8 cellular contexts compared by ENCODE assay signal in the genomic region with DNA sequence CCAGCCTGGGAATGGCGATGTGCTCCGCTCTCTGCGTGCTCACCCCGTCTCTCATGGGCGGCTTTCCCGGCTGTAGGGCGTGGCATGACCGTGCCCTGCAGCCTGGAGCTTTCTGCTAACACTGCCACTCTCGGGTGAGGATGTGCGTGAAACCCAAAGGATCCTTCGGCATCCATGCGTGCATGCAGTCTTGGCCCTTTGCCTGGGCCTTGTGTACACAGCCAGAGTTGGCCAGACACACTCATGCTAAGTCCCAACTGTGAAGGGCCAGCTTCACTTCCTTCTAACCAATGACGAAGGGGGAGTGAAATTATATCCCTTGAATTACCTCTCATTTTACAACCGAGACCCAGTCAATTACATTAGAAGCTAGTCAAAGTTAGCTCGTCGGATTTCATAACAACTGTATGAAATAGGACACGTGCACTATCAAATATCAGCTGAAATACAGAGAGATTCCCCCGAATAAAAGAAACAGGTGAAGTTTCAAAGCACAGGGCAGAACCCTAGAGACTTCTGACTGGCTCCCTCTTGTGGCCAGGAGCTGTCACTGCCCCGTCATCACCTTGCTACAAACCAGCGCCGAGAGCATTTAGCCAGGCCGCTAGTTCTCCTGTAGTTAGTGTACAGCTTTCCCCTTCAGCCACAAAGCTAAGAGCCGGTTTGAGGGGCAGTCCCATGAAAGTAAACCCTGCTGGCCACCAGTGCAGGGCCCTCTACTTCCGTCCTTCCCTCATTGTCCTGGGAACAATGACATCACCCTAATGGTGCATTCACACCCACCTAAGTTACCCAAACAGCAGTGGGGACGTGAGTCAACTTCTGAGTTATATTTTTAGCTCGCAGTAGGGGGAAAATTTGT.
DNase-seq lines count a peak whose midpoint lies in the region; ATAC-seq and TF ChIP-seq lines count a peak whose summit lies in the region.

No MANE protein-coding gene starts in this region.

- H3K36me3 ChIP-seq in liver (ENCODE audit: control insufficient read depth in 4 of 4, insufficient read depth in 3 of 4, low read depth in 1 of 4, low read length in 3 of 4) = no peaks in the 10 kb centered on the region

- H3K4me1 ChIP-seq in liver (ENCODE audit: control insufficient read depth in 4 of 4, insufficient read depth in 4 of 4, low read length in 3 of 4) = peaks cover 2 to 11% (median 6%) of the 10 kb centered on the region in 4 donors

- H3K9me3 ChIP-seq in liver (ENCODE audit: control insufficient read depth in 4 of 4, low read length in 3 of 4) = no peaks in the 10 kb centered on the region

- peak; percentile 78 to 84 for TF ChIP-seq RAD21 in liver (IDR thresholded peaks at IDR 0.05)

- ATAC-seq in GM19035 (IDR thresholded peaks at IDR 0.05; ENCODE audit: unreplicated experiment) (peak; percentile 84), HG03159 (IDR thresholded peaks at IDR 0.05; ENCODE audit: unreplicated experiment) (peak; percentile 85)

- H3K4me3 ChIP-seq in choroid plexus epithelial cell (ENCODE audit: low read depth, low read length) (no peak overlapping the region), liver (ENCODE audit: low read depth in 1 of 3, low read length in 3 of 3) (no peak overlapping the region)

- H3K27me3 ChIP-seq in liver (ENCODE audit: control insufficient read depth in 4 of 4, insufficient read depth in 4 of 4, low read length in 3 of 4) = no peaks in the 10 kb centered on the region

- WGBS in liver = 34% methylated on average over 26 of the region's 26 CpGs

- H3K9ac ChIP-seq in liver (ENCODE audit: low read depth in 1 of 2, low read length in 2 of 2) = peak overlapping the region in 1 of 2 donors; percentile 53

- TF ChIP-seq CTCF in choroid plexus epithelial cell (conservative IDR thresholded peaks at IDR 0.05; ENCODE audit: low read depth, low read length) (peak; percentile 95), liver (IDR thresholded peaks at IDR 0.05; ENCODE audit: low read depth, low read length, missing input control) (peak; percentile 93)

- H3K27ac ChIP-seq in liver (ENCODE audit: low read depth in 1 of 2, low read length in 2 of 2) = no peak overlapping the region

- DNase-seq in Ammon's horn (ENCODE audit: low spot score) (peak; percentile 68), NCI-H2227 (lab: John Stamatoyannopoulos, UW; ENCODE audit: unreplicated experiment) (peak; percentile 80), choroid plexus epithelial cell (ENCODE audit: low read depth) (peak; percentile 73)
- DNase-seq in activated CD4-positive, CD25-positive, alpha-beta regulatory T cell treated with anti-CD3 and anti-CD28 coated beads, Interleukin-2, amount 50 U/mL, for 72 hours = peak; percentile 67
- peak; percentile 62 to 76 (median 65) for DNase-seq in stimulated activated CD4-positive, alpha-beta T cell treated with anti-CD3 and anti-CD28 coated beads, TNF-alpha, amount 100 ng/mL, for 48 hours (ENCODE audit: low read depth in 3 of 3)

TF ChIP-seq in liver, 16 proteins besides CTCF, POLR2A, EP300 and RAD21:
- TF ChIP-seq FOXA1 (IDR thresholded peaks at IDR 0.05) (peak; percentile 11), FOXA2 (IDR thresholded peaks at IDR 0.05) (peak; percentile 15), RXRA (IDR thresholded peaks at IDR 0.05) (no peak)
